Comparison of ENCODE assay signal across 18 cellular contexts in genomic region chr7:101899616-101900015, GRCh38.
DNase-seq lines count a peak whose midpoint lies in the region; TF ChIP-seq lines count a peak whose summit lies in the region.
"Had no signal": no experiment of that assay in that cellular context is flagged by ENCODE, and none has a peak within 500 bp of the region (broad histone marks: within the 10 kb centered on the region; RNA-seq: fewer than 3 reads in every experiment).

No MANE protein-coding gene starts in this region.

- intact Hi-C loops in esophagus squamous epithelium (cut with DNase I): no loop called here

- in situ Hi-C loops in GM13977 (cut with MboI; ENCODE audit: low pct_unique_long_range_greater_than_20kb, low sequenced_read_pairs, unreplicated experiment): no loop called here
- in situ Hi-C loops in ACHN (cut with HindIII; ENCODE audit: low pct_ligation_motif_present, low pct_unique_long_range_greater_than_20kb, low sequenced_read_pairs): no loop called here

- TF ChIP-seq POLR2A in esophagus squamous epithelium (IDR thresholded peaks at IDR 0.05): no peak

- H3K36me3 ChIP-seq in BJ (ENCODE audit: control insufficient read depth, insufficient read depth, low read length) (no peaks in the 10 kb centered on the region), esophagus squamous epithelium (no peaks in the 10 kb centered on the region), rectal smooth muscle tissue (ENCODE audit: control insufficient read depth, insufficient read depth, low read length) (no peaks in the 10 kb centered on the region)

- H3K27ac ChIP-seq in esophagus squamous epithelium (peak overlapping the region in 3 of 4 donors; percentile 58 to 70 (median 70)), rectal smooth muscle tissue (ENCODE audit: low read depth, low read length) (peak overlapping the region; percentile 74)

- CTCF ChIA-PET in BJ (lab: Yijun Ruan, JAX): interaction anchor here (1.0 kb wide), 1 partner anchor 297 kb away, joined by 6 read pairs; no protein-coding TSS in a partner anchor

- no peaks in the 10 kb centered on the region for H3K9me3 ChIP-seq in esophagus squamous epithelium

- H3K4me1 ChIP-seq in esophagus squamous epithelium (peaks cover 0 to 50% (median 13%) of the 10 kb centered on the region in 3 donors), rectal smooth muscle tissue (ENCODE audit: control insufficient read depth, insufficient read depth, low read length) (peaks cover 27% of the 10 kb centered on the region)

- DNase-seq in BJ (ENCODE audit: low read depth) (no peak), NCI-H446 treated with DMSO at 0.1 percent for 48 hours (lab: John Stamatoyannopoulos, UW) (peak; percentile 16), esophagus squamous epithelium (lab: John Stamatoyannopoulos, UW) (no peak), NCI-H2196 treated with DMSO at 0.1 percent for 48 hours (lab: John Stamatoyannopoulos, UW; ENCODE audit: unreplicated experiment) (no peak), GM13977 (ENCODE audit: low spot score) (no peak), islet precursor cell (no peak), ACHN (no peak)
- DNase-seq: activated CD4-positive, alpha-beta T cell treated with anti-CD3 and anti-CD28 coated beads for 36 hours; activated CD8-positive, alpha-beta memory T cell treated with anti-CD3 and anti-CD28 coated beads, Interleukin-2, amount 50 U/mL, for 48 hours; activated naive CD4-positive, alpha-beta T cell; Calu3; effector CD8-positive, alpha-beta T cell; foreskin melanocyte; GOT3; MV-4-11; NCI-H2107; NCI-H774 had no signal

- no peaks in the 10 kb centered on the region for H3K27me3 ChIP-seq in BJ (ENCODE audit: control insufficient read depth, insufficient read depth, low read length)
- H3K27me3 ChIP-seq in esophagus squamous epithelium: no peaks in the 10 kb centered on the region
- H3K27me3 ChIP-seq in rectal smooth muscle tissue (ENCODE audit: control insufficient read depth, insufficient read depth, low read length): no peaks in the 10 kb centered on the region

- TF ChIP-seq CTCF in BJ (IDR thresholded peaks at IDR 0.05; ENCODE audit: insufficient read depth, low read depth, low read length): no peak
- TF ChIP-seq CTCF in esophagus squamous epithelium (IDR thresholded peaks at IDR 0.05): no peak
- no peak for TF ChIP-seq CTCF in GM13977 (IDR thresholded peaks at IDR 0.05; ENCODE audit: extremely low read depth, insufficient read depth, missing control alignments)

- H3K4me3 ChIP-seq in BJ (ENCODE audit: low read depth, low read length): peak overlapping the region; percentile 44
- H3K4me3 ChIP-seq in esophagus squamous epithelium: peak overlapping the region in 3 of 4 donors; percentile 28 to 53 (median 31)
- H3K4me3 ChIP-seq in rectal smooth muscle tissue (ENCODE audit: low read length): peak overlapping the region; percentile 40

- POLR2A ChIA-PET in BJ (lab: Charles Lee): no interaction called here

- no peak overlapping the region for H3K9ac ChIP-seq in rectal smooth muscle tissue (ENCODE audit: low read length)

- WGBS in esophagus squamous epithelium, 2 donors: 34 to 50% methylated on average over 6 to 7 of the region's 7 CpGs
